In the genomic region with DNA sequence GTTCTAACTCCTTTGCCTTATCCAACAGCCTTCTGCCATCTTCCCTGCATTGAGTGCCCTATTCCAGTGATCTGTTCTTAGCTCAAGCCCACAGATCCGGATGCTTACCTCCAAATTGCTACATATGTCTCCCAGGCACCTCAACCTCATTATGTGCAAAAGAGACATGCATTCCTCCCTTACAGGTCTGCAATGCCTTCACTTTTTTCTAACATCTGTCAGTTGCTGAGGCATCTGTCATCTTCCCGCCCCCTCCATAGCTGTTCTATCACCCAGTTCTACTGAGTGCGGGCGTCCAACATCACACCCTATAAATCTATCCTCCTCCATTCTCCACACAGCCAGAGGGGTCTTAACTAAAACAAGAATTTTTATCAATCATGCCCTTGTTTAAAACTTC, we compare ENCODE assay signal across 21 cellular contexts.
"Had no signal": no experiment of that assay in that cellular context is flagged by ENCODE, and none has a peak within 500 bp of the region (broad histone marks: within the 10 kb centered on the region; RNA-seq: fewer than 3 reads in every experiment).

No MANE protein-coding gene starts in this region.

- H3K4me3 Mint-ChIP-seq: immature natural killer cell; memory B cell; natural killer cell treated with Interleukin-12 subunit alpha and Interleukin-12 subunit beta and Interleukin-15 and Interleukin-18, amount 100 ng/mL, for 72 hours; neural crest cell; stimulated activated naive B cell treated with anti-CD40 and anti-IgM and Interleukin-4, amounts not matched to agents 10 μg/mL and 1 μg/mL and 100 μg/mL, for 72 hours; stimulated activated naive CD8-positive, alpha-beta T cell treated with anti-CD3 and anti-CD28 coated beads, Interleukin-15, Interleukin-2, amounts not matched to agents 100 ng/mL and 50 ng/mL, for 24 hours had no signal

- H3K36me3 Mint-ChIP-seq: stimulated activated naive B cell treated with anti-CD40 and anti-IgM and Interleukin-4, amounts not matched to agents 10 μg/mL and 1 μg/mL and 100 μg/mL, for 72 hours had no signal

- H3K9me3 Mint-ChIP-seq: immature natural killer cell; memory B cell; natural killer cell treated with Interleukin-12 subunit alpha and Interleukin-12 subunit beta and Interleukin-15 and Interleukin-18, amount 100 ng/mL, for 72 hours; neural crest cell; stimulated activated naive B cell treated with anti-CD40 and anti-IgM and Interleukin-4, amounts not matched to agents 10 μg/mL and 1 μg/mL and 100 μg/mL, for 72 hours; stimulated activated naive CD8-positive, alpha-beta T cell treated with anti-CD3 and anti-CD28 coated beads, Interleukin-15, Interleukin-2, amounts not matched to agents 100 ng/mL and 50 ng/mL, for 24 hours had no signal

- H3K27ac Mint-ChIP-seq: memory B cell; natural killer cell treated with Interleukin-12 subunit alpha and Interleukin-12 subunit beta and Interleukin-15 and Interleukin-18, amount 100 ng/mL, for 72 hours; stimulated activated naive B cell treated with anti-CD40 and anti-IgM and Interleukin-4, amounts not matched to agents 10 μg/mL and 1 μg/mL and 100 μg/mL, for 72 hours; stimulated activated naive CD8-positive, alpha-beta T cell treated with anti-CD3 and anti-CD28 coated beads, Interleukin-15, Interleukin-2, amounts not matched to agents 100 ng/mL and 50 ng/mL, for 24 hours had no signal

- DNase-seq: cerebellar nuclear complex; effector CD8-positive, alpha-beta T cell; erythroblast; esophagus squamous epithelium; foreskin melanocyte; glutamatergic neuron; hypothalamus; immature natural killer cell; right cardiac atrium; sigmoid colon; stimulated activated CD4-positive, alpha-beta T cell treated with anti-CD3 and anti-CD28 coated beads, Interleukin-2, amount 100 ng/mL, for 24 hours; stimulated activated CD4-positive, alpha-beta T cell treated with anti-CD3 and anti-CD28 coated beads, Interleukin-4, amount 100 ng/mL, for 24 hours; stimulated activated naive B cell treated with anti-CD40 and anti-IgM and Interleukin-4, amounts not matched to agents 10 μg/mL and 1 μg/mL and 100 μg/mL, for 72 hours had no signal

- ATAC-seq: left lobe of liver; natural killer cell treated with Interleukin-12 subunit alpha and Interleukin-12 subunit beta and Interleukin-15 and Interleukin-18, amount 100 ng/mL, for 72 hours; right cardiac atrium; stimulated activated naive B cell treated with anti-CD40 and anti-IgM and Interleukin-4, amounts not matched to agents 10 μg/mL and 1 μg/mL and 100 μg/mL, for 72 hours had no signal

- H3K4me1 Mint-ChIP-seq: neural crest cell had no signal

- H3K27ac ChIP-seq: esophagus squamous epithelium, neutrophil, prostate gland, sigmoid colon, vagina had no signal
